ENCODE assay signal across 21 cellular contexts in the genomic region with DNA sequence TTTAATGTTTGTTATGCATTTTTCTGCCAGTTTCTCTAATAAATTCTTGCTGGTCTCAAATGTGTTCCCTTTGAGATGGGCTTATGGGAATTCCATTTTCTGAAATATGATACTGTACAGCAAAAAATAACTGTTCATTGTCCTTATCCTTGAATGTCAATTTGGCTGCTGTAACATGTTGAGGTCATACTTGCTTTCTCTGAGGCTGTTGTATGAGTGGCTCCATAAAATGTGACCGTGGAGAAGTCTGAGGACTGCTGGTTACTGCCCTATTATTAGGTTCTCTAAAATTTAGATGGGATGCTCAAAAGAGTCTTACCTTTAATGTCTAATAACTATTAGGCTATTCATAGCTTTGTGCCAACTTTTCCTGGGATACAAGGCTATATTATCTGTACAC.
DNase-seq lines count a peak whose midpoint lies in the region; ATAC-seq, FAIRE-seq and TF ChIP-seq lines count a peak whose summit lies in the region.
"Had no signal": no experiment of that assay in that cellular context is flagged by ENCODE, and none has a peak within 500 bp of the region (broad histone marks: within the 10 kb centered on the region; RNA-seq: fewer than 3 reads in every experiment).

No MANE protein-coding gene starts in this region.

- no peak overlapping the region for H2AFZ ChIP-seq in keratinocyte (ENCODE audit: control insufficient read depth, low read length)
- H2AFZ ChIP-seq: GM23338 had no signal

- H4K20me1 ChIP-seq in keratinocyte (ENCODE audit: control insufficient read depth, extremely low read depth, insufficient read depth, low read length): no peaks in the 10 kb centered on the region

- peak; percentile 34 for ATAC-seq in Right ventricle myocardium inferior
- no peak for ATAC-seq in activated T-cell treated with anti-CD3 and anti-CD28 coated beads, Interleukin-2, amount 50 U/mL, for 4 hours
- ATAC-seq: GM23338 had no signal

- in situ Hi-C loops in SK-MEL-5 (cut with HindIII; ENCODE audit: low pct_unique_long_range_greater_than_20kb, low sequenced_read_pairs): no loop called here

- H3K36me3 ChIP-seq in keratinocyte (ENCODE audit: control insufficient read depth in 2 of 2, extremely low read depth in 1 of 2, insufficient read depth in 2 of 2, low read length in 2 of 2): no peaks in the 10 kb centered on the region
- H3K36me3 ChIP-seq: BE2C had no signal

- H3K79me2 ChIP-seq in keratinocyte (ENCODE audit: control insufficient read depth, insufficient read depth, low read length): no peaks in the 10 kb centered on the region

- dilution Hi-C loops in keratinocyte (cut with MboI; ENCODE audit: extremely low pct_ligation_motif_present, low sequenced_read_pairs): no loop called here

- no peaks in the 10 kb centered on the region for H3K9me3 ChIP-seq in keratinocyte (ENCODE audit: control insufficient read depth, low read depth, low read length)
- H3K9me3 ChIP-seq: BE2C had no signal

- H3K4me1 Mint-ChIP-seq in activated T-cell treated with anti-CD3 and anti-CD28 coated beads, Interleukin-2, amount 50 U/mL, for 4 hours (ENCODE audit: low read depth): no peaks in the 10 kb centered on the region
- H3K4me1 Mint-ChIP-seq: CD8-positive, alpha-beta memory T cell; GM23338 had no signal

- H3K4me3 ChIP-seq in keratinocyte (ENCODE audit: control insufficient read depth in 2 of 3, extremely low read depth in 1 of 3, insufficient read depth in 2 of 3, low read depth in 1 of 3, low read length in 3 of 3): no peak overlapping the region
- H3K4me3 ChIP-seq: GM23338 had no signal

- no peaks in the 10 kb centered on the region for H3K9me3 Mint-ChIP-seq in activated T-cell treated with anti-CD3 and anti-CD28 coated beads, Interleukin-2, amount 50 U/mL, for 4 hours

- H3K27me3 Mint-ChIP-seq in activated T-cell treated with anti-CD3 and anti-CD28 coated beads, Interleukin-2, amount 50 U/mL, for 4 hours (ENCODE audit: low read depth): no peaks in the 10 kb centered on the region
- H3K27me3 Mint-ChIP-seq: CD4-positive, CD25-positive, alpha-beta regulatory T cell; CD8-positive, alpha-beta memory T cell had no signal

- peaks cover 17% of the 10 kb centered on the region for H3K4me1 ChIP-seq in keratinocyte (ENCODE audit: control insufficient read depth, extremely low read depth, insufficient read depth, low read length)
- H3K4me1 ChIP-seq: BE2C had no signal

- TF ChIP-seq CTCF in keratinocyte (optimal IDR thresholded peaks at IDR 0.05 in 1 of 3, IDR thresholded peaks at IDR 0.05 in 1 of 3, conservative IDR thresholded peaks at IDR 0.05 in 1 of 3; ENCODE audit: extremely low read depth in 1 of 3, insufficient read depth in 2 of 3, low read length in 3 of 3): no peak

- intact Hi-C loops in Right ventricle myocardium inferior (cut with DNase I): no loop called here
- intact Hi-C loops in cardiac septum (cut with DNase I): no loop called here

- no peak for DNase-seq in Right ventricle myocardium inferior (ENCODE audit: missing footprints)
- no peak for DNase-seq in cardiac septum (ENCODE audit: low spot score)
- peak; percentile 10 for DNase-seq in SK-MEL-5 (ENCODE audit: low read depth, low spot score)
- no peak for DNase-seq in keratinocyte (ENCODE audit: low read depth, low spot score)
- no peak for DNase-seq in amygdala (lab: John Stamatoyannopoulos, UW)
- DNase-seq in activated T-cell treated with anti-CD3 and anti-CD28 coated beads, Interleukin-2, amount 50 U/mL, for 4 hours: no peak
- DNase-seq: ACHN; BE2C; C1 segment of cervical spinal cord; CD4-positive, CD25-positive, alpha-beta regulatory T cell; CD8-positive, alpha-beta memory T cell; COR-L47; DMS 273 treated with DMSO at 0.1 percent for 48 hours; DMS53; HCEC 1CT had no signal

- no peak overlapping the region for H3K27ac ChIP-seq in keratinocyte (ENCODE audit: control insufficient read depth, insufficient read depth, low read length)
- H3K27ac ChIP-seq: HL-60 had no signal

- H3K9me1 ChIP-seq in keratinocyte (ENCODE audit: control insufficient read depth, extremely low read depth, insufficient read depth, low read length): no peaks in the 10 kb centered on the region

- no peak overlapping the region for H3K4me3 Mint-ChIP-seq in activated T-cell treated with anti-CD3 and anti-CD28 coated beads, Interleukin-2, amount 50 U/mL, for 4 hours
- H3K4me3 Mint-ChIP-seq: CD4-positive, CD25-positive, alpha-beta regulatory T cell; CD8-positive, alpha-beta memory T cell; GM23338 had no signal

- H3K9ac ChIP-seq in keratinocyte (ENCODE audit: control insufficient read depth, extremely low read depth, insufficient read depth, low read length): no peak overlapping the region

- no peak overlapping the region for H3K4me2 ChIP-seq in keratinocyte (ENCODE audit: control insufficient read depth, extremely low read depth, insufficient read depth, low read depth, low read length)
- H3K4me2 ChIP-seq: GM23338 had no signal

- H3K36me3 Mint-ChIP-seq in activated T-cell treated with anti-CD3 and anti-CD28 coated beads, Interleukin-2, amount 50 U/mL, for 4 hours (ENCODE audit: insufficient read depth): no peaks in the 10 kb centered on the region
- H3K36me3 Mint-ChIP-seq: CD4-positive, CD25-positive, alpha-beta regulatory T cell had no signal

- peaks cover 6% of the 10 kb centered on the region for H3K27me3 ChIP-seq in keratinocyte (ENCODE audit: control insufficient read depth, extremely low read depth, insufficient read depth, low read length)
- H3K27me3 ChIP-seq: BE2C had no signal

- peak; percentile 13 for FAIRE-seq in keratinocyte (lab: Jason Lieb, UNC)
- FAIRE-seq: G401.6, GM12891, GM18507, H54 had no signal
